In genomic region chr3:138396752-138397410, GRCh38 we compare ENCODE assay signal across 29 cellular contexts. TPM values are rescaled to one million over a fixed set of nuclear protein-coding genes. Genes with fewer than 3 reads are reported as not detected.
DNase-seq lines count a peak whose midpoint lies in the region; ATAC-seq, FAIRE-seq and TF ChIP-seq lines count a peak whose summit lies in the region.
"Had no signal": no experiment of that assay in that cellular context is flagged by ENCODE, and none has a peak within 500 bp of the region (broad histone marks: within the 10 kb centered on the region; RNA-seq: fewer than 3 reads in every experiment).

No MANE protein-coding gene starts in this region.

- intact Hi-C loops in HCT116 (cut with micrococcal nuclease) (no loop called here), esophagus squamous epithelium (cut with DNase I) (no loop called here)

- H3K9ac ChIP-seq in BLaER1 treated with 17β-estradiol and CSF1 and Interleukin-3, amounts not matched to agents 10 nM and 100 nM, result peak overlapping the region in 3 of 11 experiments; percentile 3 to 29 (median 25); a peak in 2 of 22 replicates
- H3K9ac ChIP-seq in HCT116 (ENCODE audit: low read length) (no peak overlapping the region), astrocyte (ENCODE audit: low read length) (no peak overlapping the region)

- no peaks in the 10 kb centered on the region for H4K20me1 ChIP-seq in BLaER1 treated with 17β-estradiol and CSF1 and Interleukin-3, amounts not matched to agents 10 nM and 100 nM
- H4K20me1 ChIP-seq in HCT116 (ENCODE audit: insufficient read depth) (no peaks in the 10 kb centered on the region), astrocyte (ENCODE audit: insufficient read depth, low read length) (peaks cover 3% of the 10 kb centered on the region)

- no peaks in the 10 kb centered on the region for H3K27me3 Mint-ChIP-seq in astrocyte (ENCODE audit: low read depth, unreplicated experiment)

- no peaks in the 10 kb centered on the region for H3K9me3 ChIP-seq in BLaER1 treated with 17β-estradiol and CSF1 and Interleukin-3, amounts not matched to agents 10 nM and 100 nM (replicated peaks in 1 of 11)
- H3K9me3 ChIP-seq in HCT116 (ENCODE audit: control insufficient read depth in 1 of 2, insufficient read depth in 1 of 2, low read depth in 1 of 2, low read length in 2 of 2), result no peaks in the 10 kb centered on the region
- no peaks in the 10 kb centered on the region for H3K9me3 ChIP-seq in astrocyte (ENCODE audit: insufficient read depth, low read depth, low read length)
- no peaks in the 10 kb centered on the region for H3K9me3 ChIP-seq in esophagus squamous epithelium
- H3K9me3 ChIP-seq: gastroesophageal sphincter had no signal

- no peak for FAIRE-seq in astrocyte (lab: Jason Lieb, UNC)
- FAIRE-seq: bronchial epithelial cell, D721Med, endometrium, HepG2, TTC549 had no signal

- peaks cover 2% of the 10 kb centered on the region for H3K9me3 Mint-ChIP-seq in astrocyte (ENCODE audit: unreplicated experiment)
- H3K9me3 Mint-ChIP-seq: naive B cell, T-cell had no signal

- CTCF ChIA-PET in HCT116 (lab: Charles Lee), result no interaction called here

- peaks cover 16% of the 10 kb centered on the region for H3K4me1 Mint-ChIP-seq in astrocyte (ENCODE audit: low read depth, unreplicated experiment)
- H3K4me1 Mint-ChIP-seq: naive B cell, T-cell had no signal

- no TSS peak for BruUV-seq in HCT116 (replicated peaks; lab: Mats Ljungman, UMichigan)

- no peaks in the 10 kb centered on the region for H3K27me3 ChIP-seq in BLaER1 treated with 17β-estradiol and CSF1 and Interleukin-3, amounts not matched to agents 10 nM and 100 nM
- no peaks in the 10 kb centered on the region for H3K27me3 ChIP-seq in HCT116 (ENCODE audit: insufficient read depth, low read length)
- H3K27me3 ChIP-seq in astrocyte (ENCODE audit: insufficient read depth, low read length), result no peaks in the 10 kb centered on the region
- H3K27me3 ChIP-seq in esophagus squamous epithelium, result no peaks in the 10 kb centered on the region
- H3K27me3 ChIP-seq: gastroesophageal sphincter had no signal

- H3K27ac Mint-ChIP-seq in astrocyte (ENCODE audit: unreplicated experiment), result peak overlapping the region; percentile 15
- H3K27ac Mint-ChIP-seq: naive B cell, T-cell had no signal

- POLR2A ChIA-PET in HCT116 (lab: Charles Lee), result no interaction called here

- H3K4me2 ChIP-seq in BLaER1 treated with 17β-estradiol and CSF1 and Interleukin-3, amounts not matched to agents 10 nM and 100 nM, result peak overlapping the region; percentile 40 to 77 (median 69)
- H3K4me2 ChIP-seq in HCT116 (ENCODE audit: low read length), result no peak overlapping the region
- H3K4me2 ChIP-seq in astrocyte (ENCODE audit: low read length), result no peak overlapping the region
- H3K4me2 ChIP-seq: PC-9, smooth muscle cell had no signal

- H3K9me2 ChIP-seq in HCT116 (ENCODE audit: insufficient read depth), result no peaks in the 10 kb centered on the region

- H3K79me2 ChIP-seq in HCT116 (ENCODE audit: insufficient read depth, low read length) (no peaks in the 10 kb centered on the region), astrocyte (ENCODE audit: insufficient read depth, low read length) (peaks cover 5% of the 10 kb centered on the region)

- no peak for TF ChIP-seq RAD21 in HCT116 (IDR thresholded peaks at IDR 0.05; ENCODE audit: low read depth)

- TF ChIP-seq POLR2A in HCT116 (IDR thresholded peaks at IDR 0.05; ENCODE audit: borderline replicate concordance, extremely low read depth, insufficient read depth, insufficient read length), result no peak
- TF ChIP-seq POLR2A in esophagus squamous epithelium (IDR thresholded peaks at IDR 0.05), result no peak

- WGBS in esophagus squamous epithelium, 2 donors, result 81 to 92% methylated on average over 4 to 6 of the region's 14 CpGs

- no peak overlapping the region for H3K4me3 ChIP-seq in BLaER1 treated with 17β-estradiol and CSF1 and Interleukin-3, amounts not matched to agents 10 nM and 100 nM
- no peak overlapping the region for H3K4me3 ChIP-seq in HCT116 (replicated peaks in 1 of 2; ENCODE audit: low read depth in 1 of 2, low read length in 2 of 2)
- no peak overlapping the region for H3K4me3 ChIP-seq in astrocyte (ENCODE audit: insufficient read depth, low read depth, low read length)
- no peak overlapping the region for H3K4me3 ChIP-seq in esophagus squamous epithelium
- H3K4me3 ChIP-seq: gastroesophageal sphincter, PC-9, smooth muscle cell had no signal

- peak overlapping the region in 7 of 11 experiments; percentile 6 to 63 (median 29); a peak in 6 of 22 replicates for H3K27ac ChIP-seq in BLaER1 treated with 17β-estradiol and CSF1 and Interleukin-3, amounts not matched to agents 10 nM and 100 nM
- H3K27ac ChIP-seq in HCT116 (ENCODE audit: low read depth, low read length) (no peak overlapping the region), astrocyte (ENCODE audit: low read depth, low read length) (no peak overlapping the region), esophagus squamous epithelium (no peak overlapping the region)
- H3K27ac ChIP-seq: C4-2B, gastroesophageal sphincter, PC-9 had no signal

- H2AFZ ChIP-seq in HCT116 (ENCODE audit: low read depth, low read length, poor library complexity, severe bottlenecking) (no peak overlapping the region), astrocyte (ENCODE audit: low read depth, low read length) (no peak overlapping the region)
- H2AFZ ChIP-seq: PC-9 had no signal

- H3K36me3 Mint-ChIP-seq in astrocyte (ENCODE audit: low read depth, unreplicated experiment), result peaks cover 19% of the 10 kb centered on the region
- H3K36me3 Mint-ChIP-seq: naive B cell, T-cell had no signal

- ATAC-seq in HCT116, result peak; percentile 44; the same call in 1 of the 2 replicates
- ATAC-seq: gastroesophageal sphincter, HepG2, T-cell had no signal

- peaks cover 0 to 40% (median 0%) of the 10 kb centered on the region in 11 experiments; a peak in 4 of 22 replicates for H3K36me3 ChIP-seq in BLaER1 treated with 17β-estradiol and CSF1 and Interleukin-3, amounts not matched to agents 10 nM and 100 nM
- H3K36me3 ChIP-seq in HCT116 (ENCODE audit: control insufficient read depth in 1 of 2, insufficient read depth in 2 of 2, low read length in 2 of 2) (no peaks in the 10 kb centered on the region), astrocyte (ENCODE audit: insufficient read depth, low read length) (no peaks in the 10 kb centered on the region), esophagus squamous epithelium (peaks cover 0 to 16% (median 0%) of the 10 kb centered on the region in 3 donors)

- RAD21 ChIA-PET in HCT116 (lab: Charles Lee; ENCODE audit: low non-redundant PET in 1 of 2, low total read pairs in 2 of 2, uncharacterized antibody in 2 of 2, unreplicated experiment in 2 of 2), result no interaction called here

- H3K4me1 ChIP-seq in BLaER1 treated with 17β-estradiol and CSF1 and Interleukin-3, amounts not matched to agents 10 nM and 100 nM, result peaks cover 14 to 38% (median 23%) of the 10 kb centered on the region in 10 experiments
- H3K4me1 ChIP-seq in HCT116 (ENCODE audit: control insufficient read depth in 1 of 2, insufficient read depth in 2 of 2, low read length in 2 of 2) (no peaks in the 10 kb centered on the region), astrocyte (ENCODE audit: insufficient read depth, low read length) (no peaks in the 10 kb centered on the region), esophagus squamous epithelium (no peaks in the 10 kb centered on the region)
- H3K4me1 ChIP-seq: gastroesophageal sphincter had no signal

- H3K4me3 Mint-ChIP-seq in astrocyte (ENCODE audit: unreplicated experiment), result no peak overlapping the region
- H3K4me3 Mint-ChIP-seq: naive B cell, T-cell had no signal

- no peak for TF ChIP-seq CTCF in HCT116 (IDR thresholded peaks at IDR 0.05 in 2 of 3, conservative IDR thresholded peaks at IDR 0.05 in 1 of 3; ENCODE audit: borderline replicate concordance in 1 of 3, insufficient read depth in 1 of 3, low read depth in 2 of 3, low read length in 2 of 3)
- TF ChIP-seq CTCF in astrocyte (IDR thresholded peaks at IDR 0.05; ENCODE audit: insufficient read depth, low read depth, low read length), result no peak
- no peak for TF ChIP-seq CTCF in esophagus squamous epithelium (IDR thresholded peaks at IDR 0.05)

- no peak for DNase-seq in HCT116 (ENCODE audit: low read depth, low spot score)
- no peak for DNase-seq in astrocyte (ENCODE audit: low read depth)
- DNase-seq in left kidney (ENCODE audit: low read depth, low spot score), result peak; percentile 32
- DNase-seq in AML-193 (lab: John Stamatoyannopoulos, UW), result no peak
- no peak for DNase-seq in esophagus squamous epithelium (lab: John Stamatoyannopoulos, UW)
- DNase-seq in retina, result no peak
- DNase-seq: activated CD4-positive, alpha-beta T cell treated with anti-CD3 and anti-CD28 coated beads for 1 hour; activated CD8-positive, alpha-beta memory T cell treated with anti-CD3 and anti-CD28 coated beads for 24 hours; activated gamma-delta T cell treated with Interleukin-2 at 50 U/mL for 16 hours; activated T-cell treated with anti-CD3 and anti-CD28 coated beads, Interleukin-2, amount 50 U/mL, for 1 hour; mesenchymal stem cell; naive B cell; NCI-H1417 treated with DMSO at 0.1 percent for 48 hours; NCI-H446; nucleus accumbens; PC-9; SIG-M5; stimulated activated CD4-positive, alpha-beta T cell treated with anti-CD3 and anti-CD28 coated beads, Interleukin-2, amount 100 ng/mL, for 24 hours; substantia nigra; T-cell had no signal

TF ChIP-seq in HCT116, 20 proteins besides CTCF, POLR2A, EP300 and RAD21:
- no peak for TF ChIP-seq SRF (IDR thresholded peaks at IDR 0.05; ENCODE audit: low read depth)

RNA-seq across cellular contexts. Expression of gene ESYT3, which starts 37.5 kb away (rescaled TPM):
- total RNA-seq in HCT116 (2021; ENCODE audit: unreplicated experiment) (0.05 TPM), astrocyte (2.0 and 2.6 TPM in 2 replicates), esophagus squamous epithelium (1 to 10 TPM in 2 of 4 donors, under 1 TPM in 2; 0.57 to 2.9 (median 1.2) TPM)
- polyA plus RNA-seq in HCT116 (2012), result 0.12 and 0.26 TPM in 2 replicates

RNA-seq across cellular contexts. Expression of gene MRAS, which starts 48.5 kb away (rescaled TPM):
- total RNA-seq in HCT116 (2021; ENCODE audit: unreplicated experiment) (13.5 TPM), astrocyte (55.4 and 81.8 TPM in 2 replicates), esophagus squamous epithelium (1 to 10 TPM in 3 of 4 donors, under 1 TPM in 1; 0.72 to 5.9 (median 2.4) TPM)
- polyA plus RNA-seq in HCT116 (2012), result 8.7 and 11.3 TPM in 2 replicates

Comparison
In these comparisons a context has a peak if more than half of its experiments do, and no peak if none do; other contexts are left out.
1. H3K27ac ChIP-seq: peak in BLaER1 treated with 17β-estradiol and CSF1 and Interleukin-3, amounts not matched to agents 10 nM and 100 nM (7 of 11); none in HCT116 (single experiment), astrocyte (single experiment) and esophagus squamous epithelium (0 of 4).
2. H3K4me2 ChIP-seq: peak in BLaER1 treated with 17β-estradiol and CSF1 and Interleukin-3, amounts not matched to agents 10 nM and 100 nM (11 of 11); none in HCT116 (single experiment) and astrocyte (single experiment).